ENCODE assay signal across 23 cellular contexts in genomic region chr19:18852634-18853033, GRCh38. TPM values are rescaled to one million over a fixed set of nuclear protein-coding genes. Genes with fewer than 3 reads are reported as not detected.
DNase-seq lines count a peak whose midpoint lies in the region; ATAC-seq and TF ChIP-seq lines count a peak whose summit lies in the region.
"Had no signal": no experiment of that assay in that cellular context is flagged by ENCODE, and none has a peak within 500 bp of the region (broad histone marks: within the 10 kb centered on the region; RNA-seq: fewer than 3 reads in every experiment).

No MANE protein-coding gene starts in this region.

- no peak overlapping the region for H3K18ac ChIP-seq in neuronal stem cell (ENCODE audit: low read length)

- DNase-seq in activated naive CD4-positive, alpha-beta T cell treated with anti-CD3 and anti-CD28 coated beads, Interleukin-2, amount 10 ng/mL, durations not matched to agents 7 days and 5 days: no peak
- DNase-seq in activated naive CD4-positive, alpha-beta T cell treated with anti-CD3 and anti-CD28 coated beads, Interleukin-2, amount 50 U/mL, for 72 hours (ENCODE audit: low spot score in 2 of 2): no peak
- DNase-seq in RWPE2 (ENCODE audit: low spot score) (peak; percentile 36), mesothelial cell of epicardium (ENCODE audit: low spot score in 2 of 2, unreplicated experiment in 2 of 2) (no peak), ureter (ENCODE audit: low spot score) (peak; percentile 60), neuronal stem cell (ENCODE audit: low spot score) (no peak)
- DNase-seq: 8988T; AML-193; C1 segment of cervical spinal cord; CD8-positive, alpha-beta T cell; DND-41; GM23248; H9; HFFc6; Kasumi-1; MG63; NCI-H1417; NCI-H187 treated with DMSO at 0.1 percent for 48 hours; NCI-H446; NCI-H526; OCI-M1; Right ventricle myocardium superior had no signal

- no peak overlapping the region for H3K4me3 Mint-ChIP-seq in activated naive CD4-positive, alpha-beta T cell treated with anti-CD3 and anti-CD28 coated beads, Interleukin-2, amount 10 ng/mL, durations not matched to agents 7 days and 5 days
- no peak overlapping the region for H3K4me3 Mint-ChIP-seq in mesothelial cell of epicardium
- H3K4me3 Mint-ChIP-seq: CD8-positive, alpha-beta T cell; H9; HFFc6 had no signal

- H3K27ac ChIP-seq in RWPE2 (ENCODE audit: poor library complexity, severe bottlenecking) (no peak overlapping the region), neuronal stem cell (replicated peaks; ENCODE audit: low read length) (no peak overlapping the region)
- H3K27ac ChIP-seq: GM23248 had no signal

- H3K4me1 Mint-ChIP-seq in activated naive CD4-positive, alpha-beta T cell treated with anti-CD3 and anti-CD28 coated beads, Interleukin-2, amount 10 ng/mL, durations not matched to agents 7 days and 5 days: peaks cover 14% of the 10 kb centered on the region
- H3K4me1 Mint-ChIP-seq in mesothelial cell of epicardium: peaks cover 16% of the 10 kb centered on the region
- H3K4me1 Mint-ChIP-seq: H9 had no signal

- no peaks in the 10 kb centered on the region for H3K27me3 Mint-ChIP-seq in activated naive CD4-positive, alpha-beta T cell treated with anti-CD3 and anti-CD28 coated beads, Interleukin-2, amount 10 ng/mL, durations not matched to agents 7 days and 5 days
- H3K27me3 Mint-ChIP-seq in mesothelial cell of epicardium (ENCODE audit: low read depth): no peaks in the 10 kb centered on the region

- H3K36me3 Mint-ChIP-seq in activated naive CD4-positive, alpha-beta T cell treated with anti-CD3 and anti-CD28 coated beads, Interleukin-2, amount 10 ng/mL, durations not matched to agents 7 days and 5 days: peaks cover 64% of the 10 kb centered on the region
- peaks cover 3 to 4% of the 10 kb centered on the region in 2 donors for H3K36me3 Mint-ChIP-seq in activated naive CD4-positive, alpha-beta T cell treated with anti-CD3 and anti-CD28 coated beads, Interleukin-2, amount 50 U/mL, for 72 hours
- H3K36me3 Mint-ChIP-seq in mesothelial cell of epicardium: peaks cover 23% of the 10 kb centered on the region

- peaks cover 19% of the 10 kb centered on the region for H3K4me1 ChIP-seq in RWPE2 (ENCODE audit: insufficient read depth, poor library complexity, severe bottlenecking)
- no peaks in the 10 kb centered on the region for H3K4me1 ChIP-seq in neuronal stem cell (ENCODE audit: control insufficient read depth in 2 of 2, insufficient read depth in 1 of 2, low read depth in 1 of 2, low read length in 2 of 2)

- no peak for ATAC-seq in activated naive CD4-positive, alpha-beta T cell treated with anti-CD3 and anti-CD28 coated beads, Interleukin-2, amount 50 U/mL, for 72 hours
- ATAC-seq in RWPE2 (ENCODE audit: low read depth) (no peak), GM19452 (IDR thresholded peaks at IDR 0.05; ENCODE audit: unreplicated experiment) (no peak)
- ATAC-seq: CD8-positive, alpha-beta T cell had no signal

- H3K27ac Mint-ChIP-seq in activated naive CD4-positive, alpha-beta T cell treated with anti-CD3 and anti-CD28 coated beads, Interleukin-2, amount 10 ng/mL, durations not matched to agents 7 days and 5 days: peak overlapping the region; percentile 11
- H3K27ac Mint-ChIP-seq in activated naive CD4-positive, alpha-beta T cell treated with anti-CD3 and anti-CD28 coated beads, Interleukin-2, amount 50 U/mL, for 72 hours: no peak overlapping the region
- H3K27ac Mint-ChIP-seq in mesothelial cell of epicardium: peak overlapping the region; percentile 25
- H3K27ac Mint-ChIP-seq: CD8-positive, alpha-beta T cell; HFFc6 had no signal

- H3K23ac ChIP-seq in neuronal stem cell (ENCODE audit: low read depth, low read length, poor library complexity): no peak overlapping the region

- no peak overlapping the region for H2AK5ac ChIP-seq in neuronal stem cell (ENCODE audit: low read depth, low read length)

- H2BK120ac ChIP-seq in neuronal stem cell (ENCODE audit: low read depth, low read length): no peak overlapping the region

- no peak overlapping the region for H3K14ac ChIP-seq in neuronal stem cell (ENCODE audit: low read length)

- H2BK5ac ChIP-seq in neuronal stem cell (ENCODE audit: low read length): no peak overlapping the region

- H3K9ac ChIP-seq in neuronal stem cell (ENCODE audit: low read depth, low read length, poor library complexity): no peak overlapping the region
- H3K9ac ChIP-seq: GM23248 had no signal

- no peak overlapping the region for H2BK15ac ChIP-seq in neuronal stem cell (ENCODE audit: low read length)

- H3K4me3 ChIP-seq in RWPE2 (ENCODE audit: severe bottlenecking) (no peak overlapping the region), neuronal stem cell (ENCODE audit: low read length in 2 of 2) (no peak overlapping the region)
- H3K4me3 ChIP-seq: GM23248, MG63 had no signal

- CTCF ChIA-PET in activated naive CD4-positive, alpha-beta T cell treated with anti-CD3 and anti-CD28 coated beads, Interleukin-2, amount 10 ng/mL, durations not matched to agents 7 days and 5 days (lab: Charles Lee): no interaction called here

- H3K79me1 ChIP-seq in neuronal stem cell (ENCODE audit: low read depth, low read length): peaks cover 20% of the 10 kb centered on the region

- no peaks in the 10 kb centered on the region for H3K27me3 ChIP-seq in RWPE2 (ENCODE audit: insufficient read depth, poor library complexity, severe bottlenecking)
- no peaks in the 10 kb centered on the region for H3K27me3 ChIP-seq in neuronal stem cell (ENCODE audit: control insufficient read depth in 3 of 3, insufficient read depth in 3 of 3, low read depth in 1 of 3, low read length in 3 of 3)
- H3K27me3 ChIP-seq: MG63 had no signal

- H3K9me3 Mint-ChIP-seq in activated naive CD4-positive, alpha-beta T cell treated with anti-CD3 and anti-CD28 coated beads, Interleukin-2, amount 10 ng/mL, durations not matched to agents 7 days and 5 days: no peaks in the 10 kb centered on the region
- H3K9me3 Mint-ChIP-seq in activated naive CD4-positive, alpha-beta T cell treated with anti-CD3 and anti-CD28 coated beads, Interleukin-2, amount 50 U/mL, for 72 hours: no peaks in the 10 kb centered on the region
- H3K9me3 Mint-ChIP-seq in mesothelial cell of epicardium: no peaks in the 10 kb centered on the region
- H3K9me3 Mint-ChIP-seq: CD8-positive, alpha-beta T cell; H9; HFFc6 had no signal

- no peak overlapping the region for H2BK12ac ChIP-seq in neuronal stem cell (ENCODE audit: low read length)

- no peak overlapping the region for H3K4me2 ChIP-seq in neuronal stem cell (ENCODE audit: insufficient read depth, low read length, poor library complexity, severe bottlenecking)

- TF ChIP-seq CTCF in RWPE2 (IDR thresholded peaks at IDR 0.05; ENCODE audit: poor library complexity, severe bottlenecking) (no peak), mesothelial cell of epicardium (IDR thresholded peaks at IDR 0.05; ENCODE audit: unreplicated experiment) (no peak)

- no CpG with 5 or more reads among the region's 11 CpGs for WGBS in neuronal stem cell (ENCODE audit: extremely low coverage in 2 of 2, insufficient read length in 2 of 2, insufficient replicate concordance in 1 of 2), 2 donors

- no peak overlapping the region for H3K4ac ChIP-seq in neuronal stem cell (ENCODE audit: low read length)

- H2AFZ ChIP-seq in neuronal stem cell (ENCODE audit: low read length): no peak overlapping the region
- H2AFZ ChIP-seq: GM23248 had no signal

- H3K36me3 ChIP-seq in RWPE2 (ENCODE audit: low read depth): peaks cover 97% of the 10 kb centered on the region
- H3K36me3 ChIP-seq in neuronal stem cell (replicated peaks in 1 of 2; ENCODE audit: control insufficient read depth in 2 of 2, insufficient read depth in 2 of 2, low read length in 2 of 2): peaks cover 78 to 100% of the 10 kb centered on the region in 2 donors

- no peak overlapping the region for H4K8ac ChIP-seq in neuronal stem cell (ENCODE audit: low read depth, low read length)

- no peak overlapping the region for H4K91ac ChIP-seq in neuronal stem cell (ENCODE audit: low read depth, low read length, poor library complexity)

- H3K9me3 ChIP-seq in RWPE2 (ENCODE audit: severe bottlenecking): no peaks in the 10 kb centered on the region
- H3K9me3 ChIP-seq in neuronal stem cell (replicated peaks in 1 of 2; ENCODE audit: control insufficient read depth in 2 of 2, insufficient read depth in 1 of 2, low read depth in 1 of 2, low read length in 2 of 2): no peaks in the 10 kb centered on the region
- H3K9me3 ChIP-seq: MG63 had no signal

RNA-seq across cellular contexts. Expression of gene UPF1, which starts 20.9 kb away (rescaled TPM):
- 100 to 1,000 TPM in 1 of 2 donors, 10 to 100 TPM in 1; 81.6 to 109 TPM for total RNA-seq in activated naive CD4-positive, alpha-beta T cell treated with anti-CD3 and anti-CD28 coated beads, Interleukin-2, amount 50 U/mL, for 72 hours
- total RNA-seq in mesothelial cell of epicardium: 72.1 to 73.3 TPM (median 73.0 TPM) in 3 replicates
- 83.4 TPM for total RNA-seq in ureter
- 17.2 TPM for polyA plus RNA-seq in neuronal stem cell (2013, experiment 1 of 2)
- polyA plus RNA-seq in neuronal stem cell (2013, experiment 2 of 2): 16.5 TPM

RNA-seq across cellular contexts. Expression of gene CERS1, which starts 43.3 kb away (rescaled TPM):
- total RNA-seq in activated naive CD4-positive, alpha-beta T cell treated with anti-CD3 and anti-CD28 coated beads, Interleukin-2, amount 50 U/mL, for 72 hours: under 1 TPM in 1 of 2 donors, not detected in 1; 0.21 TPM
- total RNA-seq in mesothelial cell of epicardium (8.5 to 9.4 TPM (median 8.8 TPM) in 3 replicates), ureter (0.55 TPM)
- 17.4 TPM for polyA plus RNA-seq in neuronal stem cell (2013, experiment 1 of 2)
- polyA plus RNA-seq in neuronal stem cell (2013, experiment 2 of 2): 17.0 TPM
- total RNA-seq: CD8-positive, alpha-beta T cell had no signal

Comparison
In these comparisons a context has a peak if more than half of its experiments do, and no peak if none do; other contexts are left out.
1. H3K27ac Mint-ChIP-seq: peak in activated naive CD4-positive, alpha-beta T cell treated with anti-CD3 and anti-CD28 coated beads, Interleukin-2, amount 10 ng/mL, durations not matched to agents 7 days and 5 days (single experiment) and mesothelial cell of epicardium (single experiment); none in activated naive CD4-positive, alpha-beta T cell treated with anti-CD3 and anti-CD28 coated beads, Interleukin-2, amount 50 U/mL, for 72 hours (0 of 2).
2. DNase-seq: peak in RWPE2 (single experiment) and ureter (single experiment); none in activated naive CD4-positive, alpha-beta T cell treated with anti-CD3 and anti-CD28 coated beads, Interleukin-2, amount 10 ng/mL, durations not matched to agents 7 days and 5 days (single experiment), activated naive CD4-positive, alpha-beta T cell treated with anti-CD3 and anti-CD28 coated beads, Interleukin-2, amount 50 U/mL, for 72 hours (0 of 2), mesothelial cell of epicardium (0 of 2) and neuronal stem cell (single experiment).